Comparison of ENCODE assay signal across 15 cellular contexts in genomic region chrX:130184857-130185256, GRCh38.
"Had no signal": no experiment of that assay in that cellular context is flagged by ENCODE, and none has a peak within 500 bp of the region (broad histone marks: within the 10 kb centered on the region; RNA-seq: fewer than 3 reads in every experiment).

No MANE protein-coding gene starts in this region.

- DNase-seq: activated naive CD4-positive, alpha-beta T cell; dorsolateral prefrontal cortex; glutamatergic neuron; immature natural killer cell; left cardiac atrium; naive thymus-derived CD4-positive, alpha-beta T cell; small intestine; T-helper 17 cell; tibial artery had no signal

- H3K4me3 ChIP-seq: dorsolateral prefrontal cortex, esophagus muscularis mucosa, right atrium auricular region, SK-N-MC, tibial artery, vagina had no signal

- H3K4me3 Mint-ChIP-seq: activated T-helper 1 cell treated with anti-CD3 and anti-CD28 coated beads, Interleukin-12 subunit alpha, Interleukin-12 subunit beta, Interleukin-2, Interleukin-4 antibody, amounts not matched to agents 30 ng/mL and 10 ng/mL and 1 ng/mL, durations not matched to agents 14 hours and 24 hours and 36 hours; T-helper 17 cell had no signal

- H3K27ac ChIP-seq: esophagus muscularis mucosa, neutrophil, right atrium auricular region, SK-N-MC, tibial artery, vagina had no signal

- H3K27me3 ChIP-seq: esophagus muscularis mucosa, neutrophil, right atrium auricular region, tibial artery, vagina had no signal

- H3K36me3 ChIP-seq: esophagus muscularis mucosa, neutrophil, right atrium auricular region, tibial artery, vagina had no signal

- ATAC-seq: naive thymus-derived CD4-positive, alpha-beta T cell; T-helper 17 cell had no signal

- H3K27ac Mint-ChIP-seq: activated T-helper 1 cell treated with anti-CD3 and anti-CD28 coated beads, Interleukin-12 subunit alpha, Interleukin-12 subunit beta, Interleukin-2, Interleukin-4 antibody, amounts not matched to agents 30 ng/mL and 10 ng/mL and 1 ng/mL, durations not matched to agents 14 hours and 24 hours and 36 hours had no signal

- H3K27me3 Mint-ChIP-seq: naive thymus-derived CD4-positive, alpha-beta T cell; T-helper 17 cell had no signal

- H3K9me3 ChIP-seq: esophagus muscularis mucosa, neutrophil, right atrium auricular region, tibial artery, vagina had no signal

- H3K4me1 ChIP-seq: esophagus muscularis mucosa, right atrium auricular region, tibial artery, vagina had no signal

- H3K9me3 Mint-ChIP-seq: activated T-helper 1 cell treated with anti-CD3 and anti-CD28 coated beads, Interleukin-12 subunit alpha, Interleukin-12 subunit beta, Interleukin-2, Interleukin-4 antibody, amounts not matched to agents 30 ng/mL and 10 ng/mL and 1 ng/mL, durations not matched to agents 14 hours and 24 hours and 36 hours; immature natural killer cell had no signal
